In genomic region chr14:89792489-89793366, GRCh38 we compare ENCODE assay signal across 18 cellular contexts.
DNase-seq lines count a peak whose midpoint lies in the region; ATAC-seq and TF ChIP-seq lines count a peak whose summit lies in the region.
"Had no signal": no experiment of that assay in that cellular context is flagged by ENCODE, and none has a peak within 500 bp of the region (broad histone marks: within the 10 kb centered on the region; RNA-seq: fewer than 3 reads in every experiment).

No MANE protein-coding gene starts in this region.

- H3K36me3 ChIP-seq in Caco-2 (ENCODE audit: control insufficient read depth, insufficient read depth, low read length) (peaks cover 3% of the 10 kb centered on the region; the same call in 1 of the 2 replicates), body of pancreas (replicated peaks in 1 of 2; ENCODE audit: insufficient read depth in 1 of 2, low read depth in 2 of 2) (no peaks in the 10 kb centered on the region), gastrocnemius medialis (no peaks in the 10 kb centered on the region)

- H3K4me3 ChIP-seq in Caco-2 (ENCODE audit: low read depth, low read length) (no peak overlapping the region), body of pancreas (no peak overlapping the region), gastrocnemius medialis (peak overlapping the region in 1 of 4 donors; percentile 29)
- H3K4me3 ChIP-seq: GM23338 had no signal

- in situ Hi-C loops in gastrocnemius medialis (cut with MboI; ENCODE audit: low sequenced_read_pairs in 4 of 4): no loop called here

- TF ChIP-seq CTCF in Caco-2 (IDR thresholded peaks at IDR 0.05; ENCODE audit: insufficient read depth in 1 of 2, low read depth in 1 of 2, low read length in 1 of 2, severe bottlenecking in 1 of 2, unreplicated experiment in 1 of 2): no peak
- no peak for TF ChIP-seq CTCF in body of pancreas (IDR thresholded peaks at IDR 0.05)
- no peak for TF ChIP-seq CTCF in gastrocnemius medialis (IDR thresholded peaks at IDR 0.05 in 4 of 5, conservative IDR thresholded peaks at IDR 0.05 in 1 of 5)

- TF ChIP-seq POLR2A in body of pancreas (IDR thresholded peaks at IDR 0.05): no peak
- TF ChIP-seq POLR2A in gastrocnemius medialis (IDR thresholded peaks at IDR 0.05): no peak

- no peak overlapping the region for H3K4me3 Mint-ChIP-seq in Caco-2 (ENCODE audit: unreplicated experiment)
- H3K4me3 Mint-ChIP-seq in activated T-helper 1 cell treated with anti-CD3 and anti-CD28 coated beads, Interleukin-12 subunit alpha, Interleukin-12 subunit beta, Interleukin-2, Interleukin-4 antibody, amounts not matched to agents 30 ng/mL and 10 ng/mL and 1 ng/mL, durations not matched to agents 14 hours and 24 hours and 36 hours: no peak overlapping the region
- H3K4me3 Mint-ChIP-seq: activated T-cell treated with anti-CD3 and anti-CD28 coated beads, Interleukin-2, amount 50 U/mL, for 72 hours; GM23338; naive B cell had no signal

- CTCF ChIA-PET in Caco-2 (lab: Charles Lee): no interaction called here

- no peaks in the 10 kb centered on the region for H3K27me3 Mint-ChIP-seq in Caco-2 (ENCODE audit: insufficient read depth, unreplicated experiment)
- peaks cover 4% of the 10 kb centered on the region for H3K27me3 Mint-ChIP-seq in activated T-helper 1 cell treated with anti-CD3 and anti-CD28 coated beads, Interleukin-12 subunit alpha, Interleukin-12 subunit beta, Interleukin-2, Interleukin-4 antibody, amounts not matched to agents 30 ng/mL and 10 ng/mL and 1 ng/mL, durations not matched to agents 14 hours and 24 hours and 36 hours (ENCODE audit: insufficient read depth)
- H3K27me3 Mint-ChIP-seq: naive B cell had no signal

- no TSS peak for BruUV-seq in Caco-2 (replicated peaks; lab: Mats Ljungman, UMichigan)

- no peaks in the 10 kb centered on the region for H3K36me3 Mint-ChIP-seq in Caco-2 (ENCODE audit: insufficient read depth, unreplicated experiment)
- no peaks in the 10 kb centered on the region for H3K36me3 Mint-ChIP-seq in activated T-helper 1 cell treated with anti-CD3 and anti-CD28 coated beads, Interleukin-12 subunit alpha, Interleukin-12 subunit beta, Interleukin-2, Interleukin-4 antibody, amounts not matched to agents 30 ng/mL and 10 ng/mL and 1 ng/mL, durations not matched to agents 14 hours and 24 hours and 36 hours (ENCODE audit: low read depth)

- POLR2A ChIA-PET in Caco-2 (lab: Charles Lee): no interaction called here

- ATAC-seq in body of pancreas (peak; percentile 52), left cardiac atrium (peak; percentile 83 to 92), gastrocnemius medialis (peak; percentile 98 to 99), HG02938 (IDR thresholded peaks at IDR 0.05; ENCODE audit: unreplicated experiment) (no peak), GM18907 (IDR thresholded peaks at IDR 0.05; ENCODE audit: unreplicated experiment) (no peak)
- ATAC-seq: activated T-cell treated with anti-CD3 and anti-CD28 coated beads, Interleukin-2, amount 50 U/mL, for 72 hours; GM23338 had no signal

- H3K27me3 ChIP-seq in Caco-2 (replicated peaks; ENCODE audit: control insufficient read depth, insufficient read depth, low read length) (no peaks in the 10 kb centered on the region), body of pancreas (no peaks in the 10 kb centered on the region), gastrocnemius medialis (no peaks in the 10 kb centered on the region)

- H3K9me3 ChIP-seq in Caco-2 (no peaks in the 10 kb centered on the region), body of pancreas (no peaks in the 10 kb centered on the region), gastrocnemius medialis (no peaks in the 10 kb centered on the region)

- H3K27ac ChIP-seq in body of pancreas (no peak overlapping the region), gastrocnemius medialis (peak overlapping the region; percentile 81 to 91 (median 89))

- peak overlapping the region; percentile 16 for H3K27ac Mint-ChIP-seq in Caco-2 (ENCODE audit: unreplicated experiment)
- no peak overlapping the region for H3K27ac Mint-ChIP-seq in activated T-helper 1 cell treated with anti-CD3 and anti-CD28 coated beads, Interleukin-12 subunit alpha, Interleukin-12 subunit beta, Interleukin-2, Interleukin-4 antibody, amounts not matched to agents 30 ng/mL and 10 ng/mL and 1 ng/mL, durations not matched to agents 14 hours and 24 hours and 36 hours
- H3K27ac Mint-ChIP-seq: activated T-cell treated with anti-CD3 and anti-CD28 coated beads, Interleukin-2, amount 50 U/mL, for 72 hours; GM23338 had no signal

- intact Hi-C loops in Caco-2 (cut with micrococcal nuclease; ENCODE audit: unreplicated experiment): no loop called here
- intact Hi-C loops in body of pancreas (cut with DNase I): no loop called here
- intact Hi-C loops in left cardiac atrium (cut with DNase I): no loop called here
- intact Hi-C loops in gastrocnemius medialis (cut with DNase I; ENCODE audit: low total_unique reads): loop anchor here (1.0 to 10.0 kb wide), 4 partner anchors 88 to 751 kb away; partner anchors contain the start of gene FOXN3
- intact Hi-C loops in activated T-helper 1 cell treated with anti-CD3 and anti-CD28 coated beads, Interleukin-12 subunit alpha, Interleukin-12 subunit beta, Interleukin-2, Interleukin-4 antibody, amounts not matched to agents 30 ng/mL and 10 ng/mL and 1 ng/mL, durations not matched to agents 14 hours and 24 hours and 36 hours (cut with micrococcal nuclease): no loop called here

- no peaks in the 10 kb centered on the region for H3K4me1 ChIP-seq in Caco-2
- H3K4me1 ChIP-seq in body of pancreas: no peaks in the 10 kb centered on the region
- H3K4me1 ChIP-seq in gastrocnemius medialis: peaks cover 18 to 26% of the 10 kb centered on the region in 2 donors

- H3K4me1 Mint-ChIP-seq in Caco-2 (ENCODE audit: low read depth, unreplicated experiment): peaks cover 11% of the 10 kb centered on the region
- H3K4me1 Mint-ChIP-seq in activated T-helper 1 cell treated with anti-CD3 and anti-CD28 coated beads, Interleukin-12 subunit alpha, Interleukin-12 subunit beta, Interleukin-2, Interleukin-4 antibody, amounts not matched to agents 30 ng/mL and 10 ng/mL and 1 ng/mL, durations not matched to agents 14 hours and 24 hours and 36 hours (ENCODE audit: low read depth): no peaks in the 10 kb centered on the region
- H3K4me1 Mint-ChIP-seq: naive B cell had no signal

- H3K9me3 Mint-ChIP-seq in Caco-2 (ENCODE audit: unreplicated experiment): peaks cover 9% of the 10 kb centered on the region
- no peaks in the 10 kb centered on the region for H3K9me3 Mint-ChIP-seq in activated T-helper 1 cell treated with anti-CD3 and anti-CD28 coated beads, Interleukin-12 subunit alpha, Interleukin-12 subunit beta, Interleukin-2, Interleukin-4 antibody, amounts not matched to agents 30 ng/mL and 10 ng/mL and 1 ng/mL, durations not matched to agents 14 hours and 24 hours and 36 hours
- H3K9me3 Mint-ChIP-seq: activated T-cell treated with anti-CD3 and anti-CD28 coated beads, Interleukin-2, amount 50 U/mL, for 72 hours; GM23338; naive B cell had no signal

- 80 to 83% methylated on average over 12 of the region's 12 CpGs for WGBS in body of pancreas, 2 donors

- DNase-seq in Caco-2 (no peak), body of pancreas (peak in 1 of 4 donors; percentile 32), left cardiac atrium (peak; percentile 21), gastrocnemius medialis (peak; percentile 87 to 88), mesenteric fat pad (ENCODE audit: low spot score) (no peak)
- DNase-seq in activated T-helper 1 cell treated with anti-CD3 and anti-CD28 coated beads, Interleukin-12 subunit alpha, Interleukin-12 subunit beta, Interleukin-2, Interleukin-4 antibody, amounts not matched to agents 30 ng/mL and 10 ng/mL and 1 ng/mL, durations not matched to agents 14 hours and 24 hours and 36 hours (ENCODE audit: low spot score): no peak
- DNase-seq: ACHN; activated CD4-positive, alpha-beta T cell treated with anti-CD3 and anti-CD28 coated beads, Interleukin-2, amount 50 U/mL, for 48 hours; activated T-cell treated with anti-CD3 and anti-CD28 coated beads, Interleukin-2, amount 50 U/mL, for 72 hours; anterior cingulate cortex; kidney; naive B cell; NCI-H1417 treated with DMSO at 0.1 percent for 48 hours; retina; stimulated activated CD4-positive, alpha-beta T cell treated with anti-CD3 and anti-CD28 coated beads, Interleukin-4, amount 100 ng/mL, for 24 hours had no signal

Comparison
In these comparisons a context has a peak if more than half of its experiments do, and no peak if none do; other contexts are left out.
1. DNase-seq: peak in left cardiac atrium (single experiment) and gastrocnemius medialis (2 of 2); none in Caco-2 (0 of 2), mesenteric fat pad (single experiment) and activated T-helper 1 cell treated with anti-CD3 and anti-CD28 coated beads, Interleukin-12 subunit alpha, Interleukin-12 subunit beta, Interleukin-2, Interleukin-4 antibody, amounts not matched to agents 30 ng/mL and 10 ng/mL and 1 ng/mL, durations not matched to agents 14 hours and 24 hours and 36 hours (single experiment).
2. ATAC-seq: peak in body of pancreas (single experiment), left cardiac atrium (2 of 2) and gastrocnemius medialis (2 of 2); none in HG02938 (single experiment) and GM18907 (single experiment).
3. H3K27ac ChIP-seq: peak in gastrocnemius medialis (4 of 4); none in body of pancreas (0 of 4).